22 cellular contexts compared by ENCODE assay signal in genomic region chr7:1890289-1891235, GRCh38.
DNase-seq lines count a peak whose midpoint lies in the region; ATAC-seq and TF ChIP-seq lines count a peak whose summit lies in the region.
"Had no signal": no experiment of that assay in that cellular context is flagged by ENCODE, and none has a peak within 500 bp of the region (broad histone marks: within the 10 kb centered on the region; RNA-seq: fewer than 3 reads in every experiment).

No MANE protein-coding gene starts in this region.

- no peak overlapping the region for H3K4me3 ChIP-seq in neuronal stem cell (ENCODE audit: low read length in 2 of 2)
- H3K4me3 ChIP-seq: A549, coronary artery, mucosa of descending colon had no signal

- no CpG with 5 or more reads among the region's 26 CpGs for WGBS in H9 (ENCODE audit: extremely low coverage, insufficient read length, low lambda C conversion rate)
- no CpG with 5 or more reads among the region's 26 CpGs for WGBS in neuronal stem cell (ENCODE audit: extremely low coverage in 2 of 2, insufficient read length in 2 of 2, insufficient replicate concordance in 1 of 2), 2 donors

- H3K23ac ChIP-seq in H9 (ENCODE audit: insufficient read length, low read depth, low read length), result no peak overlapping the region
- H3K23ac ChIP-seq in neuronal stem cell (ENCODE audit: low read depth, low read length, poor library complexity), result no peak overlapping the region

- no peak overlapping the region for H2AFZ ChIP-seq in H9 (ENCODE audit: low read length)
- no peak overlapping the region for H2AFZ ChIP-seq in neuronal stem cell (ENCODE audit: low read length)

- H3K4me1 Mint-ChIP-seq in activated CD4-positive, alpha-beta T cell treated with anti-CD3 and anti-CD28 coated beads for 36 hours, result peaks cover 18% of the 10 kb centered on the region
- peaks cover 0 to 3% of the 10 kb centered on the region in 2 experiments; a peak in 1 of 4 replicates for H3K4me1 Mint-ChIP-seq in H9
- H3K4me1 Mint-ChIP-seq in central memory CD8-positive, alpha-beta T cell, result peaks cover 44% of the 10 kb centered on the region

- H3K36me3 Mint-ChIP-seq in activated CD4-positive, alpha-beta T cell treated with anti-CD3 and anti-CD28 coated beads for 36 hours (ENCODE audit: low read depth), result peaks cover 20% of the 10 kb centered on the region
- H3K36me3 Mint-ChIP-seq in H9 (ENCODE audit: insufficient read depth in 1 of 3, low read depth in 3 of 3), result peaks cover 21 to 27% (median 22%) of the 10 kb centered on the region in 3 experiments
- H3K36me3 Mint-ChIP-seq in central memory CD8-positive, alpha-beta T cell (ENCODE audit: insufficient read depth), result peaks cover 26% of the 10 kb centered on the region

- H3K18ac ChIP-seq in H9 (ENCODE audit: insufficient read length, low read depth, low read length) (no peak overlapping the region), neuronal stem cell (ENCODE audit: low read length) (peak overlapping the region; percentile 30)

- H4K91ac ChIP-seq in H9 (ENCODE audit: insufficient read length, low read depth, low read length), result no peak overlapping the region
- no peak overlapping the region for H4K91ac ChIP-seq in neuronal stem cell (ENCODE audit: low read depth, low read length, poor library complexity)

- H2BK20ac ChIP-seq in H9 (ENCODE audit: low read depth, low read length, poor library complexity, severe bottlenecking), result no peak overlapping the region

- H3K9me3 ChIP-seq in H9 (ENCODE audit: control insufficient read depth, low read depth, low read length) (peaks cover 7% of the 10 kb centered on the region), neuronal stem cell (replicated peaks in 1 of 2; ENCODE audit: control insufficient read depth in 2 of 2, insufficient read depth in 1 of 2, low read depth in 1 of 2, low read length in 2 of 2) (peaks cover 3 to 18% of the 10 kb centered on the region in 2 donors)
- H3K9me3 ChIP-seq: A549, mucosa of descending colon had no signal

- TF ChIP-seq CTCF in H9 (conservative IDR thresholded peaks at IDR 0.05), result no peak

- no peak for ATAC-seq in activated CD4-positive, alpha-beta T cell treated with anti-CD3 and anti-CD28 coated beads for 36 hours
- no peak for ATAC-seq in central memory CD8-positive, alpha-beta T cell (replicated peaks; ENCODE audit: extremely low read depth, poor library complexity, severe bottlenecking)
- ATAC-seq: A549, mucosa of descending colon had no signal

- H2BK5ac ChIP-seq in H9 (ENCODE audit: insufficient read length, low read length) (no peak overlapping the region), neuronal stem cell (ENCODE audit: low read length) (no peak overlapping the region)

- H3K27ac Mint-ChIP-seq in activated CD4-positive, alpha-beta T cell treated with anti-CD3 and anti-CD28 coated beads for 36 hours, result peak overlapping the region; percentile 80
- H3K27ac Mint-ChIP-seq in H9, result peak overlapping the region in 2 of 3 experiments; percentile 72 to 73; a peak in 3 of 7 replicates
- peak overlapping the region; percentile 51 for H3K27ac Mint-ChIP-seq in central memory CD8-positive, alpha-beta T cell (ENCODE audit: low read depth)
- H3K27ac Mint-ChIP-seq: activated CD4-positive, alpha-beta memory T cell treated with anti-CD3 and anti-CD28 coated beads, Interleukin-2, amount 10 ng/mL, durations not matched to agents 7 days and 5 days had no signal

- no peaks in the 10 kb centered on the region for H3K79me2 ChIP-seq in H9 (ENCODE audit: insufficient read depth, low read length)

- no peak overlapping the region for H2BK120ac ChIP-seq in H9 (ENCODE audit: low read depth, low read length, poor library complexity, severe bottlenecking)
- H2BK120ac ChIP-seq in neuronal stem cell (ENCODE audit: low read depth, low read length), result no peak overlapping the region

- no peaks in the 10 kb centered on the region for H3K23me2 ChIP-seq in H9 (ENCODE audit: insufficient read length, low read depth, low read length, poor library complexity, severe bottlenecking)

- CTCF ChIA-PET in activated CD4-positive, alpha-beta T cell treated with anti-CD3 and anti-CD28 coated beads for 36 hours (lab: Charles Lee), result interaction anchor here (1.2 kb wide), 1 partner anchor 9 kb away, joined by 3 read pairs; no protein-coding TSS in a partner anchor

- H3K36me3 ChIP-seq in neuronal stem cell (replicated peaks in 1 of 2; ENCODE audit: control insufficient read depth in 2 of 2, insufficient read depth in 2 of 2, low read length in 2 of 2), result peaks cover 18 to 20% of the 10 kb centered on the region in 2 donors

- no peaks in the 10 kb centered on the region for H3K27me3 Mint-ChIP-seq in activated CD4-positive, alpha-beta T cell treated with anti-CD3 and anti-CD28 coated beads for 36 hours
- H3K27me3 Mint-ChIP-seq in H9 (ENCODE audit: low read depth), result no peaks in the 10 kb centered on the region; the same call in 1 of the 2 replicates
- H3K27me3 Mint-ChIP-seq in central memory CD8-positive, alpha-beta T cell, result no peaks in the 10 kb centered on the region
- H3K27me3 Mint-ChIP-seq: activated CD4-positive, alpha-beta memory T cell treated with anti-CD3 and anti-CD28 coated beads, Interleukin-2, amount 10 ng/mL, durations not matched to agents 7 days and 5 days; T-cell had no signal

- no peak overlapping the region for H2AK5ac ChIP-seq in H9 (ENCODE audit: insufficient read length, low read length)
- no peak overlapping the region for H2AK5ac ChIP-seq in neuronal stem cell (ENCODE audit: low read depth, low read length)

- H3T11ph ChIP-seq in H9 (ENCODE audit: low read length), result no peak overlapping the region

- no peak overlapping the region for H4K8ac ChIP-seq in H9 (replicated peaks; ENCODE audit: insufficient read length, low read depth, low read length)
- H4K8ac ChIP-seq in neuronal stem cell (ENCODE audit: low read depth, low read length), result no peak overlapping the region

- POLR2A ChIA-PET in activated CD4-positive, alpha-beta T cell treated with anti-CD3 and anti-CD28 coated beads for 36 hours (lab: Charles Lee), result interaction anchor here (0.6 kb wide), 1 partner anchor 11 kb away, joined by 4 read pairs; no protein-coding TSS in a partner anchor

- H3K79me1 ChIP-seq in H9 (ENCODE audit: insufficient read depth, low read depth, low read length, poor library complexity, severe bottlenecking), result no peaks in the 10 kb centered on the region
- H3K79me1 ChIP-seq in neuronal stem cell (ENCODE audit: low read depth, low read length), result peaks cover 14% of the 10 kb centered on the region

- no peak overlapping the region for H3K4me3 Mint-ChIP-seq in activated CD4-positive, alpha-beta T cell treated with anti-CD3 and anti-CD28 coated beads for 36 hours
- H3K4me3 Mint-ChIP-seq in H9, result no peak overlapping the region
- no peak overlapping the region for H3K4me3 Mint-ChIP-seq in central memory CD8-positive, alpha-beta T cell
- H3K4me3 Mint-ChIP-seq: activated CD4-positive, alpha-beta memory T cell treated with anti-CD3 and anti-CD28 coated beads, Interleukin-2, amount 10 ng/mL, durations not matched to agents 7 days and 5 days; T-cell had no signal

- intact Hi-C loops in activated CD4-positive, alpha-beta T cell treated with anti-CD3 and anti-CD28 coated beads for 36 hours (cut with DNase I, micrococcal nuclease), result no loop called here

- H3K4ac ChIP-seq in H9 (ENCODE audit: low read depth, low read length) (no peak overlapping the region), neuronal stem cell (ENCODE audit: low read length) (no peak overlapping the region)

- no peaks in the 10 kb centered on the region for H4K20me1 ChIP-seq in H9 (ENCODE audit: control insufficient read depth, insufficient read depth, insufficient read length)

- H3K56ac ChIP-seq in H9 (ENCODE audit: insufficient read length, low read depth, low read length), result no peak overlapping the region

- H4K5ac ChIP-seq in H9 (ENCODE audit: insufficient read length, low read depth, low read length), result no peak overlapping the region

- no peak overlapping the region for H3K27ac ChIP-seq in H9 (ENCODE audit: insufficient read length, low read depth, low read length)
- no peak overlapping the region for H3K27ac ChIP-seq in neuronal stem cell (replicated peaks; ENCODE audit: low read length)
- H3K27ac ChIP-seq: A549, coronary artery, WERI-Rb-1 had no signal

- no peak overlapping the region for H3K9ac ChIP-seq in H9 (ENCODE audit: extremely low read depth, insufficient read length, low read length)
- no peak overlapping the region for H3K9ac ChIP-seq in neuronal stem cell (ENCODE audit: low read depth, low read length, poor library complexity)

- H2BK15ac ChIP-seq in H9 (ENCODE audit: low read depth, low read length) (no peak overlapping the region), neuronal stem cell (ENCODE audit: low read length) (no peak overlapping the region)

- no peak overlapping the region for H2BK12ac ChIP-seq in H9 (ENCODE audit: insufficient read length, low read depth, low read length)
- H2BK12ac ChIP-seq in neuronal stem cell (ENCODE audit: low read length), result no peak overlapping the region

- H3K14ac ChIP-seq in H9 (ENCODE audit: insufficient read depth, low read length), result no peak overlapping the region
- H3K14ac ChIP-seq in neuronal stem cell (ENCODE audit: low read length), result no peak overlapping the region

- peaks cover 12% of the 10 kb centered on the region for H3K9me3 Mint-ChIP-seq in activated CD4-positive, alpha-beta T cell treated with anti-CD3 and anti-CD28 coated beads for 36 hours (ENCODE audit: low read depth)
- peaks cover 12 to 19% of the 10 kb centered on the region in 2 experiments for H3K9me3 Mint-ChIP-seq in H9
- H3K9me3 Mint-ChIP-seq in central memory CD8-positive, alpha-beta T cell, result no peaks in the 10 kb centered on the region
- H3K9me3 Mint-ChIP-seq: T-cell had no signal

- H3K27me3 ChIP-seq in H9 (ENCODE audit: insufficient read depth, low read length) (no peaks in the 10 kb centered on the region), neuronal stem cell (ENCODE audit: control insufficient read depth in 3 of 3, insufficient read depth in 3 of 3, low read depth in 1 of 3, low read length in 3 of 3) (peaks cover 0 to 7% (median 0%) of the 10 kb centered on the region in 3 experiments)

- no peaks in the 10 kb centered on the region for H3K4me1 ChIP-seq in H9 (ENCODE audit: insufficient read depth, low read length)
- H3K4me1 ChIP-seq in neuronal stem cell (ENCODE audit: control insufficient read depth in 2 of 2, insufficient read depth in 1 of 2, low read depth in 1 of 2, low read length in 2 of 2), result peaks cover 0 to 13% of the 10 kb centered on the region in 2 donors
- H3K4me1 ChIP-seq: A549 had no signal

- no peak overlapping the region for H3K4me2 ChIP-seq in H9 (ENCODE audit: insufficient read depth, insufficient read length, low read length)
- no peak overlapping the region for H3K4me2 ChIP-seq in neuronal stem cell (ENCODE audit: insufficient read depth, low read length, poor library complexity, severe bottlenecking)
- H3K4me2 ChIP-seq: A549 had no signal

- DNase-seq in activated CD4-positive, alpha-beta T cell treated with anti-CD3 and anti-CD28 coated beads for 36 hours, result no peak
- no peak for DNase-seq in activated CD4-positive, alpha-beta T cell treated with anti-CD3 and anti-CD28 coated beads for 1 hour
- DNase-seq in H9 (no peak), neuronal stem cell (ENCODE audit: low spot score) (no peak), NCI-H146 treated with DMSO at 0.1 percent for 48 hours (lab: John Stamatoyannopoulos, UW; ENCODE audit: unreplicated experiment) (no peak), NCI-H82 treated with DMSO at 0.1 percent for 48 hours (lab: John Stamatoyannopoulos, UW; ENCODE audit: unreplicated experiment) (no peak), NCI-H1105 (lab: John Stamatoyannopoulos, UW) (no peak)
- DNase-seq in central memory CD8-positive, alpha-beta T cell (ENCODE audit: low spot score in 2 of 2), result no peak
- DNase-seq: activated T-cell treated with anti-CD3 and anti-CD28 coated beads, Interleukin-2, amount 50 U/mL, for 1 hour; DMS 273 treated with DMSO at 0.1 percent for 48 hours; NCI-H1105 treated with DMSO at 0.1 percent for 48 hours; NCI-H2171; NCI-H69; OCI-M1; SIG-M5; stimulated activated CD4-positive, alpha-beta T cell treated with anti-CD3 and anti-CD28 coated beads, Interleukin-4, amount 100 ng/mL, for 24 hours; WERI-Rb-1 had no signal
